9 cellular contexts compared by ENCODE assay signal in the genomic region with DNA sequence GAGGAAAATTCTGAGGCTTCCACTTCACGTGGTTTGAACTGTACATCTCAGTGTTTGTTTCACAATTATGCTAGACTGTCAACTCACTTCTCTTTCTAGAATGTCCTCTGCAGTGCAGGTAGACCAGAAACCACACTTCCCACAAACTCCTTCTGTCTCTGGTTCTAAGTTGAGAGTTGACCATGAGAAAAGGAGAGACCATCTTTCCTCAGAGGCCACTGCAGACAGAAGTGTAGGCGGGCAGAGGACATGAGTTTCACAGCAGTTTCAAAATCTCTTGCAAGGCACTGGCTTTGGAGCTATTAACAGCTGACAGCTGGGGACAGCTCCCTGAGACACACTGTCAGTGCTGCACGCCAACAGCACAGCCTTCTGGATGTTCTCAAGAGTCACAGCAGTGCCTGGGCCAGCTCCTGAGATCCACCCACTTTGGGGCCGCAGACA. TPM values are rescaled to one million over a fixed set of nuclear protein-coding genes. Genes with fewer than 3 reads are reported as not detected.
A peak's percentile ranks its signal among the peaks of the same experiment; 100 is the strongest.
DNase-seq lines count a peak whose midpoint lies in the region; ATAC-seq and TF ChIP-seq lines count a peak whose summit lies in the region.
"Had no signal": no experiment of that assay in that cellular context is flagged by ENCODE, and none has a peak within 500 bp of the region (broad histone marks: within the 10 kb centered on the region; RNA-seq: fewer than 3 reads in every experiment).

No MANE protein-coding gene starts in this region.

- no peak overlapping the region for H3K4me3 ChIP-seq in GM12864 (ENCODE audit: low read depth, low read length)
- H3K4me3 ChIP-seq in HL-60 (replicated peaks; ENCODE audit: insufficient read depth, low read length), result no peak overlapping the region
- no peak overlapping the region for H3K4me3 ChIP-seq in left ventricle myocardium inferior
- no peak overlapping the region for H3K4me3 ChIP-seq in PC-3 (ENCODE audit: low read length)

- POLR2A ChIA-PET in PC-3 (lab: Charles Lee; ENCODE audit: unreplicated experiment), result no interaction called here

- BruUV-seq in PC-3 (replicated peaks; lab: Mats Ljungman, UMichigan), result no TSS peak

- no peaks in the 10 kb centered on the region for H3F3A ChIP-seq in PC-3 (ENCODE audit: low read length, unreplicated experiment)

- H2AFZ ChIP-seq in PC-3 (ENCODE audit: low read length), result no peak overlapping the region

- H3K4me1 ChIP-seq in left ventricle myocardium inferior (no peaks in the 10 kb centered on the region), PC-3 (ENCODE audit: insufficient read depth, low read length) (no peaks in the 10 kb centered on the region)

- no peak overlapping the region for H3K4me2 ChIP-seq in PC-3 (ENCODE audit: low read length)

- H3K9me2 ChIP-seq in PC-3 (replicated peaks; ENCODE audit: low read length), result no peaks in the 10 kb centered on the region

- H3K27me3 ChIP-seq in HL-60 (ENCODE audit: insufficient read depth, poor library complexity, severe bottlenecking), result no peaks in the 10 kb centered on the region
- no peaks in the 10 kb centered on the region for H3K27me3 ChIP-seq in left ventricle myocardium inferior (ENCODE audit: low read depth)
- H3K27me3 ChIP-seq in PC-3 (ENCODE audit: low read length), result no peaks in the 10 kb centered on the region

- peaks cover 7% of the 10 kb centered on the region for H3K4me1 Mint-ChIP-seq in CD14-positive monocyte
- H3K4me1 Mint-ChIP-seq in activated T-cell treated with anti-CD3 and anti-CD28 coated beads, Interleukin-2, amount 50 U/mL, for 24 hours (ENCODE audit: low read depth), result peaks cover 7% of the 10 kb centered on the region
- H3K4me1 Mint-ChIP-seq: activated naive CD4-positive, alpha-beta T cell treated with anti-CD3 and anti-CD28 coated beads, Interleukin-2, amount 50 U/mL, for 24 hours had no signal

- H3K36me3 ChIP-seq in left ventricle myocardium inferior (peaks cover 71% of the 10 kb centered on the region), PC-3 (ENCODE audit: low read depth, low read length) (no peaks in the 10 kb centered on the region; the same call in 1 of the 2 replicates)

- CTCF ChIA-PET in PC-3 (lab: Charles Lee), result no interaction called here

- H3K9me3 ChIP-seq in left ventricle myocardium inferior (replicated peaks) (no peaks in the 10 kb centered on the region), PC-3 (ENCODE audit: low read length) (no peaks in the 10 kb centered on the region)

- H3K79me2 ChIP-seq in PC-3 (ENCODE audit: low read length), result no peaks in the 10 kb centered on the region

- H3K27ac ChIP-seq in HL-60 (replicated peaks) (no peak overlapping the region), left ventricle myocardium inferior (replicated peaks) (peak overlapping the region; percentile 20), PC-3 (ENCODE audit: low read length) (no peak overlapping the region)

- ATAC-seq in GM21576 (IDR thresholded peaks at IDR 0.05; ENCODE audit: unreplicated experiment) (peak; percentile 95), PC-3 (no peak)

- peaks cover 77 to 79% of the 10 kb centered on the region in 2 donors for H3K36me3 Mint-ChIP-seq in CD14-positive monocyte
- peaks cover 68% of the 10 kb centered on the region for H3K36me3 Mint-ChIP-seq in activated T-cell treated with anti-CD3 and anti-CD28 coated beads, Interleukin-2, amount 50 U/mL, for 24 hours (ENCODE audit: low read depth)

- no peak overlapping the region for H3K4me3 Mint-ChIP-seq in CD14-positive monocyte
- H3K4me3 Mint-ChIP-seq in activated T-cell treated with anti-CD3 and anti-CD28 coated beads, Interleukin-2, amount 50 U/mL, for 24 hours, result no peak overlapping the region
- H3K4me3 Mint-ChIP-seq: activated naive CD4-positive, alpha-beta T cell treated with anti-CD3 and anti-CD28 coated beads, Interleukin-2, amount 50 U/mL, for 24 hours had no signal

- no peaks in the 10 kb centered on the region for H3K9me3 Mint-ChIP-seq in CD14-positive monocyte
- no peaks in the 10 kb centered on the region for H3K9me3 Mint-ChIP-seq in activated T-cell treated with anti-CD3 and anti-CD28 coated beads, Interleukin-2, amount 50 U/mL, for 24 hours
- H3K9me3 Mint-ChIP-seq: activated naive CD4-positive, alpha-beta T cell treated with anti-CD3 and anti-CD28 coated beads, Interleukin-2, amount 50 U/mL, for 24 hours had no signal

- no peaks in the 10 kb centered on the region for H3K27me3 Mint-ChIP-seq in CD14-positive monocyte (ENCODE audit: low read depth in 3 of 3)
- no peaks in the 10 kb centered on the region for H3K27me3 Mint-ChIP-seq in activated T-cell treated with anti-CD3 and anti-CD28 coated beads, Interleukin-2, amount 50 U/mL, for 24 hours
- H3K27me3 Mint-ChIP-seq: activated naive CD4-positive, alpha-beta T cell treated with anti-CD3 and anti-CD28 coated beads, Interleukin-2, amount 50 U/mL, for 24 hours had no signal

- peak; percentile 76 for DNase-seq in GM12864 (ENCODE audit: low read depth)
- peak; percentile 40 to 85 for DNase-seq in HL-60 (ENCODE audit: low read depth in 1 of 2, low spot score in 1 of 2)
- DNase-seq in left ventricle myocardium inferior, result peak; percentile 46
- DNase-seq in activated gamma-delta T cell treated with Interleukin-2 at 50 U/mL for 16 hours, result no peak
- no peak for DNase-seq in CD14-positive monocyte (ENCODE audit: low spot score)
- no peak for DNase-seq in PC-3
- DNase-seq in activated T-cell treated with anti-CD3 and anti-CD28 coated beads, Interleukin-2, amount 50 U/mL, for 24 hours, result no peak

- no peak overlapping the region for H3K9ac ChIP-seq in PC-3 (ENCODE audit: low read length)

- intact Hi-C loops in left ventricle myocardium inferior (cut with micrococcal nuclease) (no loop called here), CD14-positive monocyte (cut with micrococcal nuclease) (no loop called here), PC-3 (cut with micrococcal nuclease) (no loop called here)

- H4K20me1 ChIP-seq in PC-3 (ENCODE audit: low read length), result no peaks in the 10 kb centered on the region

- peak overlapping the region in 2 of 7 donors; percentile 48 to 69 for H3K27ac Mint-ChIP-seq in CD14-positive monocyte
- no peak overlapping the region for H3K27ac Mint-ChIP-seq in activated T-cell treated with anti-CD3 and anti-CD28 coated beads, Interleukin-2, amount 50 U/mL, for 24 hours
- H3K27ac Mint-ChIP-seq: activated naive CD4-positive, alpha-beta T cell treated with anti-CD3 and anti-CD28 coated beads, Interleukin-2, amount 50 U/mL, for 24 hours had no signal

- TF ChIP-seq CTCF in GM12864 (IDR thresholded peaks at IDR 0.05; ENCODE audit: low read depth, low read length, missing control alignments), result peak; percentile 36
- TF ChIP-seq CTCF in HL-60 (IDR thresholded peaks at IDR 0.05; ENCODE audit: insufficient read depth, low read length), result no peak
- TF ChIP-seq CTCF in left ventricle myocardium inferior (IDR thresholded peaks at IDR 0.05; ENCODE audit: borderline replicate concordance), result peak; percentile 37
- TF ChIP-seq CTCF in CD14-positive monocyte (IDR thresholded peaks at IDR 0.05), result no peak
- TF ChIP-seq CTCF in PC-3 (conservative IDR thresholded peaks at IDR 0.05; ENCODE audit: low read depth, low read length), result no peak

RNA-seq across cellular contexts. Expression of a gene that starts 55.4 kb away (rescaled TPM):
- 3.4 TPM for total RNA-seq in left ventricle myocardium inferior
- not detected for polyA plus RNA-seq in CD14-positive monocyte
- total RNA-seq in PC-3 (2014; rRNA removed), result 5.0 and 9.9 TPM in 2 replicates

RNA-seq across cellular contexts. Expression of a gene that starts 56.2 kb away (rescaled TPM):
- 48.4 TPM for total RNA-seq in left ventricle myocardium inferior
- polyA plus RNA-seq in CD14-positive monocyte, result 10 to 100 TPM; 81.7 to 85.1 TPM
- 17.3 and 27.4 TPM in 2 replicates for total RNA-seq in PC-3 (2014; rRNA removed)

Comparison
In these comparisons a context has a peak if more than half of its experiments do, and no peak if none do; other contexts are left out.
1. DNase-seq: peak in GM12864 (single experiment), HL-60 (2 of 2) and left ventricle myocardium inferior (single experiment); none in activated gamma-delta T cell treated with Interleukin-2 at 50 U/mL for 16 hours (single experiment), CD14-positive monocyte (single experiment), PC-3 (single experiment) and activated T-cell treated with anti-CD3 and anti-CD28 coated beads, Interleukin-2, amount 50 U/mL, for 24 hours (single experiment).
2. CTCF ChIP-seq: peak in GM12864 (single experiment) and left ventricle myocardium inferior (single experiment); none in HL-60 (single experiment), CD14-positive monocyte (single experiment) and PC-3 (single experiment).